22 cellular contexts compared by ENCODE assay signal in genomic region chr9:97601228-97601898, GRCh38.
"Had no signal": no experiment of that assay in that cellular context is flagged by ENCODE, and none has a peak within 500 bp of the region (broad histone marks: within the 10 kb centered on the region; RNA-seq: fewer than 3 reads in every experiment).

No MANE protein-coding gene starts in this region.

- FAIRE-seq: RCC 7860 had no signal

- DNase-seq: activated B cell treated with CpG ODN at 0.5 μM for 24 hours; activated CD4-positive, alpha-beta T cell treated with anti-CD3 and anti-CD28 coated beads for 1 hour; activated CD4-positive, alpha-beta T cell treated with anti-CD3 and anti-CD28 coated beads, Interleukin-2, amount 10 ng/mL, durations not matched to agents 24 days and 14 days; activated CD4-positive, alpha-beta T cell treated with anti-CD3 and anti-CD28 coated beads, Interleukin-2, amount 50 U/mL, for 48 hours; activated CD8-positive, alpha-beta memory T cell treated with anti-CD3 and anti-CD28 coated beads, Interleukin-2, amount 10 ng/mL, durations not matched to agents 7 days and 5 days; activated gamma-delta T cell; activated naive CD4-positive, alpha-beta T cell treated with anti-CD3 and anti-CD28 coated beads for 36 hours; activated T-cell treated with anti-CD3 and anti-CD28 coated beads, Interleukin-2, amount 50 U/mL, for 48 hours; IMR-90; KG1; NCI-H1048; NCI-H146; NCI-H187 treated with DMSO at 0.1 percent for 48 hours; NCI-H2081 treated with DMSO at 0.1 percent for 48 hours; NCI-H446; NCI-H524; PC-3; SIG-M5; T-helper 17 cell; T-helper 9 cell had no signal

- ATAC-seq: activated CD8-positive, alpha-beta memory T cell treated with anti-CD3 and anti-CD28 coated beads, Interleukin-2, amount 10 ng/mL, durations not matched to agents 7 days and 5 days; activated T-helper 17 cell treated with anti-CD3 and anti-CD28 coated beads, Interleukin-2, amount 50 U/mL, for 72 hours; PC-3; T-helper 17 cell had no signal
